In the genomic region with DNA sequence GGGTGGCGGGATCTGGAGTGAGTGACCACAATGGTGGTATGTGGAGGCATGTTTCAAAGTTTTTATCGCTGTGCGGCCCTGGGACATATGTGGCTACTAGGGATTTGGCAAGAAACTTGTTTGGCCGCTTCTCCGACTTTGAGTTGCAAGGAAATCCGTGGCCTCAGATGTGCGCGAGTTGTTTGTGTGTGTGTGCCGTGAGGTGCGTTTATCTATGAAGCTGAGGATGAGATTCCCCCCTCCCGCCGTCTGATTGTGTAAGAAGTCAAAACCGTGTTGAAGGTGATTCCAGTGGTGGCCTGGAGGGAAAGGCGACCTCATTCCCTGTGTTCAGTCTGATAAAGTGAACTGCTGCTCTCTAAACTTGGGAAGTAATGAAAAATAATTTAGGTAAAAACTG, we compare ENCODE assay signal across 1 cellular context.
TF ChIP-seq lines count a peak whose summit lies in the region.

No MANE protein-coding gene starts in this region.

TF ChIP-seq in HepG2, 621 proteins besides CTCF, POLR2A, EP300 and RAD21 (continued from another document):
- TF ChIP-seq, protein P1, sequence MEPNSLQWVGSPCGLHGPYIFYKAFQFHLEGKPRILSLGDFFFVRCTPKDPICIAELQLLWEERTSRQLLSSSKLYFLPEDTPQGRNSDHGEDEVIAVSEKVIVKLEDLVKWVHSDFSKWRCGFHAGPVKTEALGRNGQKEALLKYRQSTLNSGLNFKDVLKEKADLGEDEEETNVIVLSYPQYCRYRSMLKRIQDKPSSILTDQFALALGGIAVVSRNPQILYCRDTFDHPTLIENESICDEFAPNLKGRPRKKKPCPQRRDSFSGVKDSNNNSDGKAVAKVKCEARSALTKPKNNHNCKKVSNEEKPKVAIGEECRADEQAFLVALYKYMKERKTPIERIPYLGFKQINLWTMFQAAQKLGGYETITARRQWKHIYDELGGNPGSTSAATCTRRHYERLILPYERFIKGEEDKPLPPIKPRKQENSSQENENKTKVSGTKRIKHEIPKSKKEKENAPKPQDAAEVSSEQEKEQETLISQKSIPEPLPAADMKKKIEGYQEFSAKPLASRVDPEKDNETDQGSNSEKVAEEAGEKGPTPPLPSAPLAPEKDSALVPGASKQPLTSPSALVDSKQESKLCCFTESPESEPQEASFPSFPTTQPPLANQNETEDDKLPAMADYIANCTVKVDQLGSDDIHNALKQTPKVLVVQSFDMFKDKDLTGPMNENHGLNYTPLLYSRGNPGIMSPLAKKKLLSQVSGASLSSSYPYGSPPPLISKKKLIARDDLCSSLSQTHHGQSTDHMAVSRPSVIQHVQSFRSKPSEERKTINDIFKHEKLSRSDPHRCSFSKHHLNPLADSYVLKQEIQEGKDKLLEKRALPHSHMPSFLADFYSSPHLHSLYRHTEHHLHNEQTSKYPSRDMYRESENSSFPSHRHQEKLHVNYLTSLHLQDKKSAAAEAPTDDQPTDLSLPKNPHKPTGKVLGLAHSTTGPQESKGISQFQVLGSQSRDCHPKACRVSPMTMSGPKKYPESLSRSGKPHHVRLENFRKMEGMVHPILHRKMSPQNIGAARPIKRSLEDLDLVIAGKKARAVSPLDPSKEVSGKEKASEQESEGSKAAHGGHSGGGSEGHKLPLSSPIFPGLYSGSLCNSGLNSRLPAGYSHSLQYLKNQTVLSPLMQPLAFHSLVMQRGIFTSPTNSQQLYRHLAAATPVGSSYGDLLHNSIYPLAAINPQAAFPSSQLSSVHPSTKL (CRISPR knock-in tag; IDR thresholded peaks at IDR 0.05), result 0 out of 2 replicates have a peak, but pooled peaks have one; percentile 16
- TF ChIP-seq ZBTB42 (CRISPR knock-in tag; IDR thresholded peaks at IDR 0.05) (no peak), SALL1 (CRISPR knock-in tag; IDR thresholded peaks at IDR 0.05) (peak; percentile 17; the same call in 1 of the 2 replicates), YEATS4 (CRISPR knock-in tag; IDR thresholded peaks at IDR 0.05; ENCODE audit: borderline replicate concordance) (0 out of 2 replicates have a peak, but pooled peaks have one; percentile 1), CREB1 (IDR thresholded peaks at IDR 0.05) (no peak), CREB1 (CRISPR knock-in tag; IDR thresholded peaks at IDR 0.05) (no peak), ZNF557 (CRISPR knock-in tag; IDR thresholded peaks at IDR 0.05) (no peak), CEBPB (IDR thresholded peaks at IDR 0.05; ENCODE audit: borderline replicate concordance, low read depth, low read length) (peak; percentile 58; the same call in 1 of the 2 replicates), PPARG (CRISPR knock-in tag; conservative IDR thresholded peaks at IDR 0.05) (0 out of 2 replicates have a peak, but pooled peaks have one; percentile 34)
